In the genomic region with DNA sequence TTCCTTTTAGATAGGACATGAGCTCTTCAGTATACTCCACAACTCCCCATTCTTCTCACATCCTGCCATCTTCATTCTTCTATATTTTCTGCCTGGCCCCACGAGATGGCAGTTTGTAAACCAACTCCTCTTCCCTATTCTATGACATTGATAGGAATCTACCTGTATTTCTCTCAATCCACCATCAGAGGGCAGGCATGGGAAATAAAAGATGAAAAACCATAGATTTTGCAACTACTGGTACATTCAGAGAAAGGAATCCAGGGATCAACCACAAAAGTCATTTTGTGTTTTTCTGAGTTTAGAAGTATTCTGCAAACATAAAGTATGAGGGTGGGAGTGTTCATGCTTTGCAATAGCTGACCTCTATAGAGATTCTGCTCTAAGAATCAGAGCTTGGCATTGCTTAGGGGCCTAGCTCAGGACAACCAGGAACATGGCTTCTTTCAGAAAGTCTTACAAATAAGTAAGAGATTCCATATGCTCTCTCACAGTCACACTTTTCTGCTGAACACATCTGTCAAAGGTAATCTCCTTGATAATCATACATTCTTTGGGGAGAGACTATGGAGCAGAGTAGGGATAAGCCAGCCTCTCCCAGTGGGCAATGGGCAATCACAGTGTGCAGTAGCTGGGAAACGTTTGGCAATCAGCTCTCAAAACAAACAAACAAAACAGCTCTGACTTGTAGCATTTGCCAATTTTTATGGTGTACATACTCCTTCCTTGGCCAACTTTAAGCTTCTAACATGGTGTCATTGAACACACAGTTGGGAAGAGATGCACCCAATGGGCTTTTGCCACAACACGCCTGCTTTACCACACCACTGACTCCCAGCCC, we compare ENCODE assay signal across 1 cellular context.
TF ChIP-seq lines count a peak whose summit lies in the region.

No MANE protein-coding gene starts in this region.

TF ChIP-seq in HepG2, 621 proteins besides CTCF, POLR2A, EP300 and RAD21:
- TF ChIP-seq, protein P1, sequence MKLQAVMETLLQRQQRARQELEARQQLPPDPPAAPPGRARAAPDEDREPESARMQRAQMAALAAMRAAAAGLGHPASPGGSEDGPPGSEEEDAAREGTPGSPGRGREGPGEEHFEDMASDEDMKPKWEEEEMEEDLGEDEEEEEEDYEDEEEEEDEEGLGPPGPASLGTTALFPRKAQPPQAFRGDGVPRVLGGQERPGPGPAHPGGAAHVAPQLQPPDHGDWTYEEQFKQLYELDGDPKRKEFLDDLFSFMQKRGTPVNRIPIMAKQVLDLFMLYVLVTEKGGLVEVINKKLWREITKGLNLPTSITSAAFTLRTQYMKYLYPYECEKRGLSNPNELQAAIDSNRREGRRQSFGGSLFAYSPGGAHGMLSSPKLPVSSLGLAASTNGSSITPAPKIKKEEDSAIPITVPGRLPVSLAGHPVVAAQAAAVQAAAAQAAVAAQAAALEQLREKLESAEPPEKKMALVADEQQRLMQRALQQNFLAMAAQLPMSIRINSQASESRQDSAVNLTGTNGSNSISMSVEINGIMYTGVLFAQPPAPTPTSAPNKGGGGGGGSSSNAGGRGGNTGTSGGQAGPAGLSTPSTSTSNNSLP (IDR thresholded peaks at IDR 0.05; ENCODE audit: low read depth, low read length) = peak; percentile 94
- TF ChIP-seq SMC3 (IDR thresholded peaks at IDR 0.05; ENCODE audit: low read length) (peak; percentile 78), CEBPG (CRISPR knock-in tag; IDR thresholded peaks at IDR 0.05) (0 out of 2 replicates have a peak, but pooled peaks have one; percentile 10), PITX1 (CRISPR knock-in tag; IDR thresholded peaks at IDR 0.05) (no peak), CEBPB (IDR thresholded peaks at IDR 0.05; ENCODE audit: borderline replicate concordance, low read depth, low read length) (peak; percentile 39; the same call in 1 of the 2 replicates), STAG1 (CRISPR knock-in tag; IDR thresholded peaks at IDR 0.05) (peak; percentile 70), CREB1 (IDR thresholded peaks at IDR 0.05) (no peak), CREB1 (CRISPR knock-in tag; IDR thresholded peaks at IDR 0.05) (0 out of 2 replicates have a peak, but pooled peaks have one; percentile 14), NR2F6 (IDR thresholded peaks at IDR 0.05) (no peak), NR2F6 (CRISPR knock-in tag; IDR thresholded peaks at IDR 0.05) (no peak), ZNF605 (CRISPR knock-in tag; IDR thresholded peaks at IDR 0.05) (no peak)
- TF ChIP-seq, protein P2, sequence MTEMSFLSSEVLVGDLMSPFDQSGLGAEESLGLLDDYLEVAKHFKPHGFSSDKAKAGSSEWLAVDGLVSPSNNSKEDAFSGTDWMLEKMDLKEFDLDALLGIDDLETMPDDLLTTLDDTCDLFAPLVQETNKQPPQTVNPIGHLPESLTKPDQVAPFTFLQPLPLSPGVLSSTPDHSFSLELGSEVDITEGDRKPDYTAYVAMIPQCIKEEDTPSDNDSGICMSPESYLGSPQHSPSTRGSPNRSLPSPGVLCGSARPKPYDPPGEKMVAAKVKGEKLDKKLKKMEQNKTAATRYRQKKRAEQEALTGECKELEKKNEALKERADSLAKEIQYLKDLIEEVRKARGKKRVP (CRISPR knock-in tag; IDR thresholded peaks at IDR 0.05) = 0 out of 4 replicates have a peak, but pooled peaks of 1 of the 2 experiments have one; percentile 23
